In the genomic region with DNA sequence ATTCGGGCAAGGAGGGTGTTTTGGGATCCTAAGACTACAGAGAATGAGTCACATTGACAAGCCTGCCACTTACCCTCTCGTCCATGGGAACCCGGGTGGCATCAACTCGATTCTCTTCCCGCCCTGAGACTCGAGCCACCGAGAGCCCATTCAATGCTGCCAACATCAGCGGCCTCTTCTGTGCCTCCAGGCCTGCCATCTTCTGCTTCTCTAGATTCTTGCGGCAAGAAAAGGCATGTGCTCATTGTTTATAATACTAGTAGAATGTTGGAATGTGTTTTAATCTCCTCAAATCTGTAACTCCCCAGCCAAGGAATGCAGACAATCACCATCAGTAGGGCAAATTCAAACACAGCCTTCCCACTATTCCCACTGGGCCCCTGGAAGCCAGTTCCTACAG, we compare ENCODE assay signal across 15 cellular contexts.
A peak's percentile ranks its signal among the peaks of the same experiment; 100 is the strongest.
DNase-seq lines count a peak whose midpoint lies in the region; TF ChIP-seq lines count a peak whose summit lies in the region.
"Had no signal": no experiment of that assay in that cellular context is flagged by ENCODE, and none has a peak within 500 bp of the region (broad histone marks: within the 10 kb centered on the region; RNA-seq: fewer than 3 reads in every experiment).

No MANE protein-coding gene starts in this region.

- H3K4me3 ChIP-seq in HAP-1 (no peak overlapping the region), brain microvascular endothelial cell (ENCODE audit: low read depth, low read length) (no peak overlapping the region)
- H3K4me3 ChIP-seq: gastroesophageal sphincter, SK-N-MC had no signal

- DNase-seq in HAP-1 (ENCODE audit: low spot score in 2 of 2) (peak; percentile 44 to 45), brain microvascular endothelial cell (peak; percentile 66), islet precursor cell (peak; percentile 68), SW480 (ENCODE audit: low spot score) (no peak), DMS79 treated with DMSO at 0.1 percent for 48 hours (lab: John Stamatoyannopoulos, UW) (no peak), immature natural killer cell (no peak), GDM1 (lab: John Stamatoyannopoulos, UW) (no peak)
- DNase-seq: activated CD4-positive, CD25-positive, alpha-beta regulatory T cell; activated naive CD8-positive, alpha-beta T cell treated with anti-CD3 and anti-CD28 coated beads for 36 hours; dermis blood vessel endothelial cell; natural killer cell; NCI-H2171 treated with DMSO at 0.1 percent for 48 hours had no signal

- H3K9me3 ChIP-seq in HAP-1, result no peaks in the 10 kb centered on the region
- H3K9me3 ChIP-seq: gastroesophageal sphincter had no signal

- in situ Hi-C loops in HAP-1 (cut with MboI; ENCODE audit: low sequenced_read_pairs), result no loop called here
- in situ Hi-C loops in brain microvascular endothelial cell (cut with HindIII; ENCODE audit: low pct_ligation_motif_present, low sequenced_read_pairs), result no loop called here

- no peak for TF ChIP-seq CTCF in brain microvascular endothelial cell (IDR thresholded peaks at IDR 0.05; ENCODE audit: low read depth, low read length, missing control alignments)

- no peaks in the 10 kb centered on the region for H3K36me3 Mint-ChIP-seq in immature natural killer cell
- H3K36me3 Mint-ChIP-seq: activated naive CD8-positive, alpha-beta T cell treated with anti-CD3 and anti-CD28 coated beads for 36 hours; natural killer cell had no signal

- H3K4me1 ChIP-seq in HAP-1, result peaks cover 14% of the 10 kb centered on the region

- no peaks in the 10 kb centered on the region for H3K9me3 Mint-ChIP-seq in immature natural killer cell
- H3K9me3 Mint-ChIP-seq: activated naive CD8-positive, alpha-beta T cell treated with anti-CD3 and anti-CD28 coated beads for 36 hours; natural killer cell had no signal

- peak overlapping the region; percentile 60 for H3K27ac ChIP-seq in brain microvascular endothelial cell
- H3K27ac ChIP-seq: HL-60, SK-N-MC had no signal

- no peaks in the 10 kb centered on the region; the same call in 1 of the 2 replicates for H3K36me3 ChIP-seq in HAP-1 (replicated peaks)
- H3K36me3 ChIP-seq in brain microvascular endothelial cell (replicated peaks), result peaks cover 45% of the 10 kb centered on the region

- H3K27me3 ChIP-seq in HAP-1 (ENCODE audit: low read depth) (no peaks in the 10 kb centered on the region), brain microvascular endothelial cell (replicated peaks) (no peaks in the 10 kb centered on the region)
- H3K27me3 ChIP-seq: gastroesophageal sphincter had no signal

- no peak overlapping the region for H3K27ac Mint-ChIP-seq in immature natural killer cell
- H3K27ac Mint-ChIP-seq: activated naive CD8-positive, alpha-beta T cell treated with anti-CD3 and anti-CD28 coated beads for 36 hours; natural killer cell had no signal

- no peak overlapping the region for H3K4me3 Mint-ChIP-seq in immature natural killer cell
- H3K4me3 Mint-ChIP-seq: activated naive CD8-positive, alpha-beta T cell treated with anti-CD3 and anti-CD28 coated beads for 36 hours; natural killer cell had no signal

- no peaks in the 10 kb centered on the region for H3K4me1 Mint-ChIP-seq in immature natural killer cell
- H3K4me1 Mint-ChIP-seq: activated naive CD8-positive, alpha-beta T cell treated with anti-CD3 and anti-CD28 coated beads for 36 hours; natural killer cell had no signal

- peaks cover 0 to 3% (median 2%) of the 10 kb centered on the region in 3 donors for H3K27me3 Mint-ChIP-seq in immature natural killer cell (ENCODE audit: low read depth in 3 of 3)
- H3K27me3 Mint-ChIP-seq: activated naive CD8-positive, alpha-beta T cell treated with anti-CD3 and anti-CD28 coated beads for 36 hours had no signal

Comparison
In these comparisons a context has a peak if more than half of its experiments do, and no peak if none do; other contexts are left out.
1. DNase-seq: peak in HAP-1 (2 of 2), brain microvascular endothelial cell (single experiment) and islet precursor cell (single experiment); none in SW480 (single experiment), DMS79 treated with DMSO at 0.1 percent for 48 hours (single experiment), immature natural killer cell (0 of 3) and GDM1 (single experiment).